Comparison of ENCODE assay signal across 1 cellular context in the genomic region with DNA sequence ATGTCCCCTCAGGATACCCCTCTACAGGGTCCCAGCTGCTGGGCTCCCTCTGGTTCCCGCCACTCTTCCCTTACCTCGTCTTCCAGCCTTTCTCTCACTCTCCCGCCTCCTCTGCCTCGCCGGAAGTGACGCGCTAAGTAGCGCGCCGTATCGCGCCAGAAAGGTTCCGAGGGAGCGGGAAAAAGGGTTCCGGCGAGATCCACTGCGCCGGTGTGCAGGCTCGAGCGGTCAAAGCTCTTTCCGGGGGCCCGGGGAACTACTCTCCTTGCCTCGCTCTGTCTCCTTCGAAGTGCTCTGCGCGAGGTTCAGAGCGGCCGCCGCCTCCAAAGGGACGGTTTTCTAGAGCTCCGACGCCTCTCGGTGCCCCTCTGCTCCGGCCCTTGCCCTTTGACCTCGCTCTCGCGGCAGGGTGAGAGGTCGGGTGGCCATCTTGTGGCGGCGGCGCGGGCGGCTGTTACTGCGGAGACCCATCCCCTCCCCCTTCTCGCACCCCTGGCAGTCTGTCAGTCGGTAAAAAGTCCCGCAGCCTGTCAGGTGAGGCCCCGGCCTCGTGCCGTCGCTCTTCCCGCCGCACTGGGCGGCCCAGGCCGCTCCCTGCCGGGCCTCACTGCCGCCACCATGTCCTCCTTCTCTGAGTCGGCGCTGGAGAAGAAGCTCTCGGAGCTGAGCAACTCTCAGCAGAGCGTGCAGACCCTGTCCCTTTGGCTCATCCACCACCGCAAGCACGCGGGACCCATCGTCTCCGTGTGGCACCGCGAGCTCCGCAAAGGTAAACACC.
TF ChIP-seq lines count a peak whose summit lies in the region.

Gene RPRD1B, plus strand, starts transcription at position 417 of the 778 bp plus-strand sequence. Its CDS starts 202 bp downstream, at position 619.
Gene TTI1, minus strand, starts transcription at position 127 of the 778 bp plus-strand sequence. CDS start 19,640 bp downstream, outside the sequence.

TF ChIP-seq in neural cell, 6 proteins besides CTCF, POLR2A, EP300 and RAD21 (continued from another document):
- TF ChIP-seq EZH2 (IDR thresholded peaks at IDR 0.05; ENCODE audit: borderline replicate concordance, insufficient read depth, low read length, poor library complexity, severe bottlenecking) (no peak), POLR2AphosphoS5 (IDR thresholded peaks at IDR 0.05) (peak; percentile 71), TAF1 (IDR thresholded peaks at IDR 0.05; ENCODE audit: low read depth) (no peak), REST (IDR thresholded peaks at IDR 0.05; ENCODE audit: borderline replicate concordance) (peak; percentile 73)
